9 cellular contexts compared by ENCODE assay signal in the genomic region with DNA sequence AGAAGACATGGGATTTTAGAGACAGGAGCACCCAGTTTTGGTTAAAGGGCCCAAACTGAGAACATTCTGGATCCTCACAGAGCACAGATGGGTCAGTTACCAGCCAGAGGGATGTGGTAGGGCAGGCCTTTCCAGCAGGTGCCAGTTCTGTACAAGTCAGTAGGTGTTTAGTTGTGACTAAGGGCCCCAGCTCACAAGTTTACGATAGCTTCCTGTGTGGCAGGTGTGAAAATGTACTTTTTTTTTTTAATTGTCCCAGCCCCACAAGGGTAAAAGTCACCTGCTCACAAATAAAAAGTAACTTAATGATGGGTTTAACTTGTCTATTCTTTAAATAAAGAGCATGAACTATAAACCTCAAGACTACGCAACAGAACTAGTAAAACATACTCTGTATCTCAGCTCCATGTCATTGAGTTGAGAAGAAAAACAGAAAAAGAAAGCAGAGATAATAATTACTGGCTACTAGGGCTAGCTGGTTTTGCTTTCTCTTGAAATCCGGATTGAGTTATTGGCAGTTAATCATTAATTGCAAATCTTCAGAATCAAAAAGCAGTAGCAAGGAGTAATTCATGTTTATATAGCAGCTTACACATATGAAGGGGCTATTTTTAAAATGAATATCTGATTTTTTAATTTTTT. TPM values are rescaled to one million over a fixed set of nuclear protein-coding genes. Genes with fewer than 3 reads are reported as not detected.
DNase-seq lines count a peak whose midpoint lies in the region; ATAC-seq and TF ChIP-seq lines count a peak whose summit lies in the region.
"Had no signal": no experiment of that assay in that cellular context is flagged by ENCODE, and none has a peak within 500 bp of the region (broad histone marks: within the 10 kb centered on the region; RNA-seq: fewer than 3 reads in every experiment).

No MANE protein-coding gene starts in this region.

- no peaks in the 10 kb centered on the region for H3K27me3 Mint-ChIP-seq in memory B cell

- H2AFZ ChIP-seq in OCI-LY1 (ENCODE audit: low read length) = no peak overlapping the region

- peaks cover 38% of the 10 kb centered on the region for H3K79me2 ChIP-seq in OCI-LY1 (ENCODE audit: insufficient read depth, low read length)

- no peaks in the 10 kb centered on the region for H4K20me1 ChIP-seq in OCI-LY1 (ENCODE audit: insufficient read depth, low read length)

- H3K36me3 Mint-ChIP-seq in memory B cell = peaks cover 8% of the 10 kb centered on the region

- no peaks in the 10 kb centered on the region for H3K9me3 Mint-ChIP-seq in memory B cell

- H3K9me3 ChIP-seq in OCI-LY1 (ENCODE audit: low read length) (0 out of 2 replicates have a peak, but pooled peaks cover 3% of the 10 kb centered on the region), heart left ventricle (peaks cover 0 to 10% (median 0%) of the 10 kb centered on the region in 12 donors)

- DNase-seq in memory B cell (ENCODE audit: low spot score in 2 of 2) (no peak), KG1 (lab: John Stamatoyannopoulos, UW) (no peak), heart left ventricle (no peak), NCI-H524 (lab: John Stamatoyannopoulos, UW) (no peak)
- DNase-seq: WERI-Rb-1 had no signal

- H3K36me3 ChIP-seq in OCI-LY1 (ENCODE audit: insufficient read depth, low read length) (peaks cover 26% of the 10 kb centered on the region), heart left ventricle (peaks cover 0 to 13% (median 0%) of the 10 kb centered on the region in 9 donors)

- TF ChIP-seq POLR2A in heart left ventricle (IDR thresholded peaks at IDR 0.05) = no peak

- no peaks in the 10 kb centered on the region for H3F3A ChIP-seq in OCI-LY1 (ENCODE audit: insufficient read depth, low read length)

- H3K4me1 Mint-ChIP-seq in memory B cell = peaks cover 9% of the 10 kb centered on the region

- no peak overlapping the region; the same call in 1 of the 2 replicates for H3K4me2 ChIP-seq in OCI-LY1 (ENCODE audit: low read length)

- intact Hi-C loops in heart left ventricle (cut with DNase I) = no loop called here

- H3K4me3 ChIP-seq in OCI-LY1 (ENCODE audit: low read depth, low read length, poor library complexity, severe bottlenecking) (no peak overlapping the region), heart left ventricle (no peak overlapping the region)

- peak overlapping the region; percentile 55 for H3K27ac ChIP-seq in OCI-LY1 (ENCODE audit: low read depth, low read length, poor library complexity, severe bottlenecking)
- peak overlapping the region in 1 of 12 donors; percentile 33 for H3K27ac ChIP-seq in heart left ventricle
- H3K27ac ChIP-seq: WERI-Rb-1 had no signal

- no peak overlapping the region; the same call in 1 of the 2 replicates for H3K9ac ChIP-seq in OCI-LY1 (ENCODE audit: low read length)

- H3K27me3 ChIP-seq in OCI-LY1 (ENCODE audit: insufficient read depth, low read length) (no peaks in the 10 kb centered on the region), heart left ventricle (no peaks in the 10 kb centered on the region)

- no peaks in the 10 kb centered on the region for H3K9me2 ChIP-seq in OCI-LY1 (ENCODE audit: low read depth, low read length)

- no peak overlapping the region for H3K4me3 Mint-ChIP-seq in memory B cell

- TF ChIP-seq CTCF in OCI-LY1 (IDR thresholded peaks at IDR 0.05; ENCODE audit: low read length) (no peak), heart left ventricle (IDR thresholded peaks at IDR 0.05) (no peak)

- ATAC-seq in GM18868 (IDR thresholded peaks at IDR 0.05; ENCODE audit: unreplicated experiment) = peak; percentile 63
- peak; percentile 87 for ATAC-seq in GM21737 (IDR thresholded peaks at IDR 0.05; ENCODE audit: unreplicated experiment)
- peak; percentile 53 for ATAC-seq in memory B cell (ENCODE audit: low read depth)
- ATAC-seq in GM18519 (IDR thresholded peaks at IDR 0.05; ENCODE audit: low FRiP score, unreplicated experiment) = no peak
- ATAC-seq in heart left ventricle = no peak

- peak overlapping the region; percentile 63 for H3K27ac Mint-ChIP-seq in memory B cell

- 93 to 95% (median 94%) methylated on average over 3 of the region's 3 CpGs for WGBS in heart left ventricle, 4 donors

- H3K4me1 ChIP-seq in OCI-LY1 (ENCODE audit: insufficient read depth, low read length, severe bottlenecking) (peaks cover 20% of the 10 kb centered on the region), heart left ventricle (peaks cover 0 to 9% (median 0%) of the 10 kb centered on the region in 12 donors)

RNA-seq across cellular contexts. Expression of a gene that starts 15.4 kb away (rescaled TPM):
- total RNA-seq in heart left ventricle = 1 to 10 TPM in 7 of 9 donors, under 1 TPM in 2; 0.75 to 5.6 (median 1.8) TPM
- polyA plus RNA-seq in heart left ventricle = 1 to 10 TPM; 1.1 to 1.8 TPM

RNA-seq across cellular contexts. Expression of a gene that starts 33.1 kb away (rescaled TPM):
- total RNA-seq in heart left ventricle = 100 to 1,000 TPM; 142 to 411 (median 377) TPM
- polyA plus RNA-seq in heart left ventricle = 100 to 1,000 TPM; 590 to 732 TPM

RNA-seq across cellular contexts. Expression of a gene that starts 34.1 kb away (rescaled TPM):
- total RNA-seq in heart left ventricle = 10 to 100 TPM; 31.5 to 70.1 (median 59.9) TPM
- 10 to 100 TPM; 50.4 to 66.2 TPM for polyA plus RNA-seq in heart left ventricle

Comparison
In these comparisons a context has a peak if more than half of its experiments do, and no peak if none do; other contexts are left out.
1. ATAC-seq: peak in GM18868 (single experiment), GM21737 (single experiment) and memory B cell (single experiment); none in GM18519 (single experiment) and heart left ventricle (0 of 4).